ENCODE assay signal across 13 cellular contexts in genomic region chr6:7672066-7673062, GRCh38. TPM values are rescaled to one million over a fixed set of nuclear protein-coding genes. Genes with fewer than 3 reads are reported as not detected.
DNase-seq lines count a peak whose midpoint lies in the region; ATAC-seq and TF ChIP-seq lines count a peak whose summit lies in the region.
"Had no signal": no experiment of that assay in that cellular context is flagged by ENCODE, and none has a peak within 500 bp of the region (broad histone marks: within the 10 kb centered on the region; RNA-seq: fewer than 3 reads in every experiment).

No MANE protein-coding gene starts in this region.

- H3K36me3 Mint-ChIP-seq in endodermal cell (ENCODE audit: low read depth) = no peaks in the 10 kb centered on the region
- H3K36me3 Mint-ChIP-seq: IgD-negative memory B cell had no signal

- H3K36me3 ChIP-seq in MG63 = no peaks in the 10 kb centered on the region
- H3K36me3 ChIP-seq in endodermal cell (ENCODE audit: control insufficient read depth, insufficient read depth, low read length) = no peaks in the 10 kb centered on the region
- H3K36me3 ChIP-seq in lower lobe of right lung = no peaks in the 10 kb centered on the region
- no peaks in the 10 kb centered on the region for H3K36me3 ChIP-seq in subcutaneous abdominal adipose tissue (ENCODE audit: control insufficient read depth in 5 of 5, insufficient read depth in 5 of 5, low read length in 5 of 5)

- TF ChIP-seq CTCF in endodermal cell (conservative IDR thresholded peaks at IDR 0.05) (no peak), lower lobe of right lung (IDR thresholded peaks at IDR 0.05) (no peak)

- H3K4me3 Mint-ChIP-seq in endodermal cell = peak overlapping the region; percentile 38
- H3K4me3 Mint-ChIP-seq: IgD-negative memory B cell had no signal

- peak overlapping the region; percentile 24; the same call in 1 of the 2 replicates for H3K4me3 ChIP-seq in MG63
- H3K4me3 ChIP-seq in endodermal cell (ENCODE audit: low read length) = no peak overlapping the region
- H3K4me3 ChIP-seq in lower lobe of right lung = peak overlapping the region; percentile 14
- H3K4me3 ChIP-seq in subcutaneous abdominal adipose tissue (ENCODE audit: low read depth in 1 of 5, low read length in 5 of 5) = peak overlapping the region; percentile 31 to 64 (median 44)

- H3K4me1 ChIP-seq in endodermal cell (ENCODE audit: control insufficient read depth, insufficient read depth, low read length) (peaks cover 4% of the 10 kb centered on the region), lower lobe of right lung (peaks cover 14% of the 10 kb centered on the region), subcutaneous abdominal adipose tissue (ENCODE audit: control insufficient read depth in 5 of 5, insufficient read depth in 5 of 5, low read length in 5 of 5) (peaks cover 3 to 24% (median 13%) of the 10 kb centered on the region in 5 donors)

- no peaks in the 10 kb centered on the region for H3K27me3 ChIP-seq in MG63
- peaks cover 39% of the 10 kb centered on the region for H3K27me3 ChIP-seq in endodermal cell (ENCODE audit: control insufficient read depth, insufficient read depth, low read length, poor library complexity, severe bottlenecking)
- no peaks in the 10 kb centered on the region for H3K27me3 ChIP-seq in lower lobe of right lung (ENCODE audit: low read depth)
- H3K27me3 ChIP-seq in subcutaneous abdominal adipose tissue (ENCODE audit: control insufficient read depth in 5 of 5, insufficient read depth in 4 of 5, low read length in 5 of 5) = peaks cover 0 to 13% (median 0%) of the 10 kb centered on the region in 5 donors

- no peak for DNase-seq in MG63
- DNase-seq in endodermal cell = no peak
- no peak for DNase-seq in lower lobe of right lung
- DNase-seq in left lobe of liver (ENCODE audit: low spot score) = no peak
- no peak for DNase-seq in NCI-H2029 (lab: John Stamatoyannopoulos, UW)
- DNase-seq in erythroblast (lab: John Stamatoyannopoulos, UW) = no peak
- DNase-seq: activated effector memory CD4-positive, alpha-beta T cell treated with anti-CD3 and anti-CD28 coated beads, Interleukin-2, amount 50 U/mL, for 16 hours; NCI-H187; occipital lobe; T-helper 1 cell had no signal

- H3K4me1 Mint-ChIP-seq in endodermal cell = peaks cover 25% of the 10 kb centered on the region
- H3K4me1 Mint-ChIP-seq: IgD-negative memory B cell had no signal

- H3K9me3 Mint-ChIP-seq in endodermal cell = no peaks in the 10 kb centered on the region

- ATAC-seq in lower lobe of right lung = no peak
- no peak for ATAC-seq in left lobe of liver
- ATAC-seq in HG02840 (IDR thresholded peaks at IDR 0.05; ENCODE audit: low FRiP score, unreplicated experiment) = no peak

- TF ChIP-seq POLR2A in erythroblast (IDR thresholded peaks at IDR 0.05; ENCODE audit: low read length) = no peak

- no peak overlapping the region for H3K27ac ChIP-seq in endodermal cell (ENCODE audit: low read depth, low read length)
- H3K27ac ChIP-seq in lower lobe of right lung = no peak overlapping the region
- H3K27ac ChIP-seq in subcutaneous abdominal adipose tissue (ENCODE audit: low read depth, low read length) = peak overlapping the region; percentile 23

- H3K9ac ChIP-seq in endodermal cell (ENCODE audit: extremely low read depth, low read length, poor library complexity, severe bottlenecking) = no peak overlapping the region
- H3K9ac ChIP-seq in subcutaneous abdominal adipose tissue (ENCODE audit: low read length in 5 of 5) = no peak overlapping the region

- intact Hi-C loops in lower lobe of right lung (cut with DNase I) = no loop called here

- WGBS in endodermal cell (ENCODE audit: insufficient coverage in 1 of 2, insufficient read length in 1 of 2), 2 experiments = 83 to 86% methylated on average over 14 to 20 of the region's 20 CpGs

- no peak overlapping the region for H3K27ac Mint-ChIP-seq in endodermal cell
- H3K27ac Mint-ChIP-seq: IgD-negative memory B cell had no signal

- H3K9me3 ChIP-seq in MG63 = no peaks in the 10 kb centered on the region
- H3K9me3 ChIP-seq in endodermal cell (ENCODE audit: control insufficient read depth, low read length) = no peaks in the 10 kb centered on the region
- H3K9me3 ChIP-seq in lower lobe of right lung = no peaks in the 10 kb centered on the region
- H3K9me3 ChIP-seq in subcutaneous abdominal adipose tissue (ENCODE audit: control insufficient read depth in 5 of 5, low read length in 5 of 5) = no peaks in the 10 kb centered on the region

- peaks cover 35% of the 10 kb centered on the region for H3K27me3 Mint-ChIP-seq in endodermal cell (ENCODE audit: insufficient read depth)

RNA-seq across cellular contexts. Expression of gene BMP6, which starts 53.5 kb away (rescaled TPM):
- total RNA-seq in MG63 (2014; rRNA removed; shearing (Covaris generic); ENCODE audit: low replicate concordance) = 0.74 and 0.82 TPM in 2 replicates
- total RNA-seq in endodermal cell (under 1 TPM; 0.62 to 0.71 TPM), lower lobe of right lung (6.6 TPM), left lobe of liver (3.6 TPM)
- 5.8 TPM for polyA plus RNA-seq in endodermal cell (2013, experiment 1 of 2)
- 6.0 TPM for polyA plus RNA-seq in endodermal cell (2013, experiment 2 of 2)
